Comparison of ENCODE assay signal across 1 cellular context in genomic region chr1:192788184-192788583, GRCh38.
TF ChIP-seq lines count a peak whose summit lies in the region.

No MANE protein-coding gene starts in this region.

TF ChIP-seq in SK-N-SH, 30 proteins besides CTCF, POLR2A, EP300 and RAD21 (continued from another document):
- TF ChIP-seq, protein P1, sequence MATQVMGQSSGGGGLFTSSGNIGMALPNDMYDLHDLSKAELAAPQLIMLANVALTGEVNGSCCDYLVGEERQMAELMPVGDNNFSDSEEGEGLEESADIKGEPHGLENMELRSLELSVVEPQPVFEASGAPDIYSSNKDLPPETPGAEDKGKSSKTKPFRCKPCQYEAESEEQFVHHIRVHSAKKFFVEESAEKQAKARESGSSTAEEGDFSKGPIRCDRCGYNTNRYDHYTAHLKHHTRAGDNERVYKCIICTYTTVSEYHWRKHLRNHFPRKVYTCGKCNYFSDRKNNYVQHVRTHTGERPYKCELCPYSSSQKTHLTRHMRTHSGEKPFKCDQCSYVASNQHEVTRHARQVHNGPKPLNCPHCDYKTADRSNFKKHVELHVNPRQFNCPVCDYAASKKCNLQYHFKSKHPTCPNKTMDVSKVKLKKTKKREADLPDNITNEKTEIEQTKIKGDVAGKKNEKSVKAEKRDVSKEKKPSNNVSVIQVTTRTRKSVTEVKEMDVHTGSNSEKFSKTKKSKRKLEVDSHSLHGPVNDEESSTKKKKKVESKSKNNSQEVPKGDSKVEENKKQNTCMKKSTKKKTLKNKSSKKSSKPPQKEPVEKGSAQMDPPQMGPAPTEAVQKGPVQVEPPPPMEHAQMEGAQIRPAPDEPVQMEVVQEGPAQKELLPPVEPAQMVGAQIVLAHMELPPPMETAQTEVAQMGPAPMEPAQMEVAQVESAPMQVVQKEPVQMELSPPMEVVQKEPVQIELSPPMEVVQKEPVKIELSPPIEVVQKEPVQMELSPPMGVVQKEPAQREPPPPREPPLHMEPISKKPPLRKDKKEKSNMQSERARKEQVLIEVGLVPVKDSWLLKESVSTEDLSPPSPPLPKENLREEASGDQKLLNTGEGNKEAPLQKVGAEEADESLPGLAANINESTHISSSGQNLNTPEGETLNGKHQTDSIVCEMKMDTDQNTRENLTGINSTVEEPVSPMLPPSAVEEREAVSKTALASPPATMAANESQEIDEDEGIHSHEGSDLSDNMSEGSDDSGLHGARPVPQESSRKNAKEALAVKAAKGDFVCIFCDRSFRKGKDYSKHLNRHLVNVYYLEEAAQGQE (IDR thresholded peaks at IDR 0.05; ENCODE audit: low read depth, low read length): no peak
- TF ChIP-seq ZBTB33 (IDR thresholded peaks at IDR 0.05; ENCODE audit: borderline replicate concordance, low read depth) (no peak), YY1 (IDR thresholded peaks at IDR 0.05; ENCODE audit: low read depth) (no peak), GABPA (IDR thresholded peaks at IDR 0.05; ENCODE audit: low read depth) (no peak), RFX5 (IDR thresholded peaks at IDR 0.05; ENCODE audit: low read length) (no peak), ELF1 (IDR thresholded peaks at IDR 0.05) (no peak), MEF2A (IDR thresholded peaks at IDR 0.05; ENCODE audit: borderline replicate concordance, low read depth) (no peak), USF1 (IDR thresholded peaks at IDR 0.05; ENCODE audit: borderline replicate concordance, low read depth) (0 out of 2 replicates have a peak, but pooled peaks have one; percentile 5), TEAD4 (IDR thresholded peaks at IDR 0.05; ENCODE audit: borderline replicate concordance, insufficient read depth) (no peak), POLR2AphosphoS5 (IDR thresholded peaks at IDR 0.05; ENCODE audit: low read depth, low read length) (no peak), NRF1 (IDR thresholded peaks at IDR 0.05; ENCODE audit: low read depth, low read length) (no peak), JUND (IDR thresholded peaks at IDR 0.05) (no peak), EZH2phosphoT487 (IDR thresholded peaks at IDR 0.05; ENCODE audit: borderline replicate concordance, low read depth) (no peak)
- TF ChIP-seq, protein P2, sequence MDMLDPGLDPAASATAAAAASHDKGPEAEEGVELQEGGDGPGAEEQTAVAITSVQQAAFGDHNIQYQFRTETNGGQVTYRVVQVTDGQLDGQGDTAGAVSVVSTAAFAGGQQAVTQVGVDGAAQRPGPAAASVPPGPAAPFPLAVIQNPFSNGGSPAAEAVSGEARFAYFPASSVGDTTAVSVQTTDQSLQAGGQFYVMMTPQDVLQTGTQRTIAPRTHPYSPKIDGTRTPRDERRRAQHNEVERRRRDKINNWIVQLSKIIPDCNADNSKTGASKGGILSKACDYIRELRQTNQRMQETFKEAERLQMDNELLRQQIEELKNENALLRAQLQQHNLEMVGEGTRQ (IDR thresholded peaks at IDR 0.05; ENCODE audit: borderline replicate concordance, low read depth, low read length): no peak
- TF ChIP-seq, protein P3, sequence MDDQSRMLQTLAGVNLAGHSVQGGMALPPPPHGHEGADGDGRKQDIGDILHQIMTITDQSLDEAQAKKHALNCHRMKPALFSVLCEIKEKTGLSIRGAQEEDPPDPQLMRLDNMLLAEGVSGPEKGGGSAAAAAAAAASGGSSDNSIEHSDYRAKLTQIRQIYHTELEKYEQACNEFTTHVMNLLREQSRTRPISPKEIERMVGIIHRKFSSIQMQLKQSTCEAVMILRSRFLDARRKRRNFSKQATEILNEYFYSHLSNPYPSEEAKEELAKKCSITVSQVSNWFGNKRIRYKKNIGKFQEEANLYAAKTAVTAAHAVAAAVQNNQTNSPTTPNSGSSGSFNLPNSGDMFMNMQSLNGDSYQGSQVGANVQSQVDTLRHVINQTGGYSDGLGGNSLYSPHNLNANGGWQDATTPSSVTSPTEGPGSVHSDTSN (IDR thresholded peaks at IDR 0.05): peak; percentile 33; the same call in 1 of the 2 replicates
